In genomic region chr5:42982107-42982622, GRCh38 we compare ENCODE assay signal across 13 cellular contexts. TPM values are rescaled to one million over a fixed set of nuclear protein-coding genes. Genes with fewer than 3 reads are reported as not detected.
DNase-seq lines count a peak whose midpoint lies in the region; TF ChIP-seq lines count a peak whose summit lies in the region.
"Had no signal": no experiment of that assay in that cellular context is flagged by ENCODE, and none has a peak within 500 bp of the region (broad histone marks: within the 10 kb centered on the region; RNA-seq: fewer than 3 reads in every experiment).

No MANE protein-coding gene starts in this region.

- intact Hi-C loops in stomach (cut with DNase I; ENCODE audit: low total_unique reads): no loop called here
- intact Hi-C loops in colonic mucosa (cut with DNase I): no loop called here

- 15 to 43% (median 29%) methylated on average over 7 of the region's 7 CpGs for WGBS in stomach, 5 donors

- CTCF ChIA-PET in GM10248 (lab: Yijun Ruan, JAX): interaction anchor here (1.6 kb wide), 1 partner anchor 10 kb away, joined by 5 read pairs; no protein-coding TSS in a partner anchor

- no peak for TF ChIP-seq EP300 in stomach (IDR thresholded peaks at IDR 0.05)

- H3K9me3 ChIP-seq in SJSA1 (replicated peaks) (no peaks in the 10 kb centered on the region), stomach (peaks cover 0 to 12% (median 7%) of the 10 kb centered on the region in 4 donors), colonic mucosa (no peaks in the 10 kb centered on the region)

- H3K9ac ChIP-seq in colonic mucosa (ENCODE audit: low read depth in 2 of 2, low read length in 2 of 2): no peak overlapping the region

- peak; percentile 51 for DNase-seq in DMS79 (lab: John Stamatoyannopoulos, UW)
- DNase-seq in NCI-H128 (lab: John Stamatoyannopoulos, UW; ENCODE audit: unreplicated experiment): peak; percentile 44
- DNase-seq in SJSA1 (ENCODE audit: low read depth in 1 of 2, low spot score in 2 of 2): peak; percentile 30 to 57
- peak; percentile 39 for DNase-seq in iris pigment epithelial cell (ENCODE audit: low read depth)
- DNase-seq in stomach: no peak
- no peak for DNase-seq in colonic mucosa
- DNase-seq in GM10248 (ENCODE audit: extremely low spot score): no peak
- no peak for DNase-seq in GDM1 (lab: John Stamatoyannopoulos, UW)
- DNase-seq: activated CD8-positive, alpha-beta memory T cell treated with anti-CD3 and anti-CD28 coated beads, Interleukin-2, amount 50 U/mL, for 48 hours; effector memory CD4-positive, alpha-beta T cell; H7; Kasumi-1 had no signal

- no peak for TF ChIP-seq POLR2A in stomach (IDR thresholded peaks at IDR 0.05)

- peak overlapping the region; percentile 21; the same call in 1 of the 2 replicates for H3K27ac ChIP-seq in SJSA1
- H3K27ac ChIP-seq in stomach: no peak overlapping the region
- no peak overlapping the region for H3K27ac ChIP-seq in colonic mucosa
- H3K27ac ChIP-seq: C4-2B had no signal

- H3K4me1 ChIP-seq in SJSA1 (replicated peaks) (peaks cover 26% of the 10 kb centered on the region), stomach (no peaks in the 10 kb centered on the region), colonic mucosa (no peaks in the 10 kb centered on the region)

- H3K4me3 ChIP-seq in SJSA1 (no peak overlapping the region), stomach (no peak overlapping the region), colonic mucosa (no peak overlapping the region)

- TF ChIP-seq CTCF in stomach (IDR thresholded peaks at IDR 0.05) (no peak), colonic mucosa (IDR thresholded peaks at IDR 0.05) (no peak), GM10248 (IDR thresholded peaks at IDR 0.05; ENCODE audit: control extremely low read depth, extremely low read depth, low read depth, missing control alignments) (no peak)

- POLR2A ChIA-PET in GM10248 (lab: Yijun Ruan, JAX): no interaction called here

- H3K27me3 ChIP-seq in SJSA1 (replicated peaks) (no peaks in the 10 kb centered on the region), stomach (peaks cover 0 to 49% (median 9%) of the 10 kb centered on the region in 3 donors), colonic mucosa (peaks cover 4% of the 10 kb centered on the region)

- H3K36me3 ChIP-seq in SJSA1 (no peaks in the 10 kb centered on the region), stomach (no peaks in the 10 kb centered on the region), colonic mucosa (no peaks in the 10 kb centered on the region)

RNA-seq across cellular contexts. Expression of gene ANXA2R, which starts 58.0 kb away (rescaled TPM):
- 1.4 and 2.5 TPM in 2 replicates for total RNA-seq in SJSA1 (2014; rRNA removed; shearing (Covaris generic))
- total RNA-seq in stomach (1 to 10 TPM in 4 of 5 donors, not detected in 1; 1.2 to 7.5 (median 2.8) TPM), colonic mucosa (1 to 10 TPM; 1.1 to 1.3 TPM)
- 1 to 10 TPM in 1 of 3 donors, under 1 TPM in 2; 0.76 to 2.2 (median 0.87) TPM for polyA plus RNA-seq in stomach

Comparison
In these comparisons a context has a peak if more than half of its experiments do, and no peak if none do; other contexts are left out.
1. DNase-seq: peak in DMS79 (single experiment), NCI-H128 (single experiment), SJSA1 (2 of 2) and iris pigment epithelial cell (single experiment); none in stomach (single experiment), colonic mucosa (single experiment), GM10248 (single experiment) and GDM1 (single experiment).